Comparison of ENCODE assay signal across 13 cellular contexts in genomic region chr6:109508166-109508860, GRCh38.
"Had no signal": no experiment of that assay in that cellular context is flagged by ENCODE, and none has a peak within 500 bp of the region (broad histone marks: within the 10 kb centered on the region; RNA-seq: fewer than 3 reads in every experiment).

No MANE protein-coding gene starts in this region.

- DNase-seq: activated CD4-positive, alpha-beta memory T cell treated with anti-CD3 and anti-CD28 coated beads, Interleukin-2, amount 10 ng/mL, durations not matched to agents 7 days and 5 days; activated CD4-positive, alpha-beta T cell treated with anti-CD3 and anti-CD28 coated beads for 1 hour; activated naive CD4-positive, alpha-beta T cell treated with Interleukin-2 at 50 U/mL for 16 hours; left ventricle myocardium superior; mesenchymal stem cell; pancreas; stimulated activated CD4-positive, alpha-beta T cell treated with anti-CD3 and anti-CD28 coated beads, Interleukin-15, amount 100 ng/mL, for 24 hours; stimulated activated CD4-positive, alpha-beta T cell treated with anti-CD3 and anti-CD28 coated beads, Interleukin-4, amount 100 ng/mL, for 4 hours; stomach; uterus had no signal

- H3K27me3 ChIP-seq: pancreas, stomach, uterus had no signal

- H3K4me1 ChIP-seq: pancreas, uterus had no signal

- H3K4me3 ChIP-seq: pancreas, stomach, thoracic aorta, uterus had no signal

- ATAC-seq: left ventricle myocardium superior, pancreas had no signal

- H3K27ac Mint-ChIP-seq: activated CD4-positive, alpha-beta memory T cell treated with anti-CD3 and anti-CD28 coated beads, Interleukin-2, amount 10 ng/mL, durations not matched to agents 7 days and 5 days; dendritic cell treated with granulocyte-macrophage colony-stimulating factor and Interleukin-4, amounts not matched to agents 40 ng/mL and 50 ng/mL, for 4 days had no signal

- H3K36me3 ChIP-seq: pancreas, stomach, thoracic aorta, uterus had no signal

- H3K27ac ChIP-seq: pancreas, stomach, thoracic aorta, uterus had no signal

- H3K27me3 Mint-ChIP-seq: dendritic cell treated with granulocyte-macrophage colony-stimulating factor and Interleukin-4, amounts not matched to agents 40 ng/mL and 50 ng/mL, for 4 days had no signal

- H3K4me3 Mint-ChIP-seq: activated CD4-positive, alpha-beta memory T cell treated with anti-CD3 and anti-CD28 coated beads, Interleukin-2, amount 10 ng/mL, durations not matched to agents 7 days and 5 days; dendritic cell treated with granulocyte-macrophage colony-stimulating factor and Interleukin-4, amounts not matched to agents 40 ng/mL and 50 ng/mL, for 4 days had no signal

- H3K9me3 ChIP-seq: pancreas, stomach, thoracic aorta, uterus had no signal

- FAIRE-seq: islet of Langerhans, pancreas had no signal
